ENCODE assay signal across 17 cellular contexts in genomic region chr14:67232631-67233030, GRCh38. TPM values are rescaled to one million over a fixed set of nuclear protein-coding genes. Genes with fewer than 3 reads are reported as not detected.
DNase-seq lines count a peak whose midpoint lies in the region; ATAC-seq and TF ChIP-seq lines count a peak whose summit lies in the region.
"Had no signal": no experiment of that assay in that cellular context is flagged by ENCODE, and none has a peak within 500 bp of the region (broad histone marks: within the 10 kb centered on the region; RNA-seq: fewer than 3 reads in every experiment).

No MANE protein-coding gene starts in this region.

- no peak overlapping the region for H3K4me2 ChIP-seq in SK-N-SH
- H3K4me2 ChIP-seq: BLaER1 had no signal

- TF ChIP-seq CTCF in SK-N-SH (IDR thresholded peaks at IDR 0.05) (no peak), left lung (IDR thresholded peaks at IDR 0.05) (no peak), stomach (IDR thresholded peaks at IDR 0.05) (no peak)

- no peaks in the 10 kb centered on the region for H3K79me2 ChIP-seq in SK-N-SH (ENCODE audit: insufficient read depth)

- H2AFZ ChIP-seq in SK-N-SH (ENCODE audit: low read depth) = 0 out of 2 replicates have a peak overlapping the region, but pooled peaks have one; percentile 46

- no peak for TF ChIP-seq RAD21 in SK-N-SH (IDR thresholded peaks at IDR 0.05; ENCODE audit: low read length)

- DNase-seq in SK-N-SH (peak; percentile 23), left lung (no peak), stomach (no peak), medulla oblongata (ENCODE audit: extremely low spot score) (no peak), amygdala (lab: John Stamatoyannopoulos, UW) (no peak), SKM-1 (lab: John Stamatoyannopoulos, UW; ENCODE audit: unreplicated experiment) (no peak)
- DNase-seq: AML-193; Caco-2; CD8-positive, alpha-beta memory T cell; DND-41; GDM1 had no signal

- TF ChIP-seq EP300 in SK-N-SH (IDR thresholded peaks at IDR 0.05; ENCODE audit: borderline replicate concordance in 1 of 2, low read depth in 1 of 2, low read length in 1 of 2) = no peak
- no peak for TF ChIP-seq EP300 in stomach (IDR thresholded peaks at IDR 0.05)

- H3K4me1 ChIP-seq in SK-N-SH (ENCODE audit: control insufficient read depth in 1 of 2, insufficient read depth in 2 of 2, low read depth in 1 of 2, low read length in 1 of 2) (peaks cover 0 to 13% of the 10 kb centered on the region in 2 experiments; a peak in 2 of 4 replicates), left lung (no peaks in the 10 kb centered on the region), stomach (peaks cover 0 to 24% (median 8%) of the 10 kb centered on the region in 4 donors)
- H3K4me1 ChIP-seq: BLaER1, Caco-2 had no signal

- no peak overlapping the region for H3K9ac ChIP-seq in SK-N-SH
- H3K9ac ChIP-seq: BLaER1 had no signal

- CTCF ChIA-PET in SK-N-SH (lab: Yijun Ruan, JAX) = interaction anchor here (0.9 to 2.8 kb wide), 3 partner anchors 9 to 127 kb away, joined by 3 to 11 read pairs (median 4); partner anchors contain the start of gene ATP6V1D

- 49% methylated on average over 2 of the region's 2 CpGs for WGBS in SK-N-SH (ENCODE audit: low lambda C conversion rate)
- WGBS in stomach, 5 donors = 16 to 42% (median 30%) methylated on average over 2 of the region's 2 CpGs

- H3K4me3 ChIP-seq in SK-N-SH (ENCODE audit: low read depth in 2 of 2, low read length in 1 of 2) (no peak overlapping the region), left lung (no peak overlapping the region), stomach (no peak overlapping the region)
- H3K4me3 ChIP-seq: BLaER1, HAP-1 had no signal

- no peaks in the 10 kb centered on the region for H3K9me3 ChIP-seq in SK-N-SH
- no peaks in the 10 kb centered on the region for H3K9me3 ChIP-seq in left lung
- no peaks in the 10 kb centered on the region for H3K9me3 ChIP-seq in stomach
- H3K9me3 ChIP-seq: BLaER1, Caco-2, HAP-1 had no signal

- H3K27ac ChIP-seq in SK-N-SH (ENCODE audit: low read depth in 2 of 2, low read length in 1 of 2) (peak overlapping the region in 1 of 2 experiments; percentile 64; a peak in 2 of 4 replicates), left lung (no peak overlapping the region), stomach (peak overlapping the region in 4 of 5 donors; percentile 4 to 46 (median 42))
- H3K27ac ChIP-seq: 22Rv1, BLaER1 had no signal

- peaks cover 4% of the 10 kb centered on the region for H3F3A ChIP-seq in SK-N-SH (replicated peaks; ENCODE audit: insufficient read depth)

- no peaks in the 10 kb centered on the region for H3K27me3 ChIP-seq in SK-N-SH (ENCODE audit: insufficient read depth)
- H3K27me3 ChIP-seq in left lung = no peaks in the 10 kb centered on the region
- no peaks in the 10 kb centered on the region for H3K27me3 ChIP-seq in stomach
- H3K27me3 ChIP-seq: BLaER1 had no signal

- H3K9me2 ChIP-seq in SK-N-SH = no peaks in the 10 kb centered on the region

- H4K20me1 ChIP-seq in SK-N-SH (ENCODE audit: insufficient read depth) = no peaks in the 10 kb centered on the region
- H4K20me1 ChIP-seq: BLaER1 had no signal

- POLR2A ChIA-PET in SK-N-SH (lab: Yijun Ruan, JAX) = interaction anchor here (1.2 kb wide), 1 partner anchor 9 kb away, joined by 3 read pairs; no protein-coding TSS in a partner anchor

- ATAC-seq in SK-N-SH treated with all-trans-retinoic acid at 6 μM for 48 hours (no peak), left lung (peak; percentile 60)

- H3K36me3 ChIP-seq in SK-N-SH (replicated peaks in 1 of 2; ENCODE audit: control insufficient read depth in 1 of 2, insufficient read depth in 2 of 2, low read length in 1 of 2) = no peaks in the 10 kb centered on the region
- no peaks in the 10 kb centered on the region for H3K36me3 ChIP-seq in left lung
- H3K36me3 ChIP-seq in stomach = no peaks in the 10 kb centered on the region
- H3K36me3 ChIP-seq: BLaER1, HAP-1 had no signal

- intact Hi-C loops in left lung (cut with DNase I) = no loop called here
- intact Hi-C loops in stomach (cut with DNase I; ENCODE audit: low total_unique reads) = no loop called here

- no peak for TF ChIP-seq POLR2A in stomach (IDR thresholded peaks at IDR 0.05)

TF ChIP-seq in SK-N-SH, 30 proteins besides CTCF, POLR2A, EP300 and RAD21:
- peak; percentile 13; the same call in 1 of the 2 replicates for TF ChIP-seq GATA2 (CRISPR knock-in tag; IDR thresholded peaks at IDR 0.05)
- TF ChIP-seq USF1 (IDR thresholded peaks at IDR 0.05; ENCODE audit: borderline replicate concordance, low read depth) = no peak

TF ChIP-seq in SK-N-SH treated with all-trans-retinoic acid at 6 μM for 48 hours, 23 proteins besides CTCF, POLR2A, EP300 and RAD21:
- TF ChIP-seq ZFP30 (CRISPR knock-in tag; IDR thresholded peaks at IDR 0.05) (no peak), ESRRG (CRISPR knock-in tag; IDR thresholded peaks at IDR 0.05) (no peak)

RNA-seq across cellular contexts. Expression of gene PALS1, which starts 8.6 kb away (rescaled TPM):
- polyA plus RNA-seq in SK-N-SH (2012; rRNA removed) (8.0 and 11.5 TPM in 2 replicates), stomach (1 to 10 TPM; 5.2 to 8.7 (median 8.0) TPM)
- 13.3 and 14.5 TPM in 2 replicates for polyA plus RNA-seq in SK-N-SH (2012; cell fraction: cytosol; rRNA removed)
- 6.6 and 15.7 TPM in 2 replicates for polyA plus RNA-seq in SK-N-SH (2012; cell fraction: nucleus; rRNA removed)
- total RNA-seq in left lung (10 to 100 TPM; 35.3 to 38.6 TPM), stomach (10 to 100 TPM in 4 of 5 donors, 1 to 10 TPM in 1; 8.2 to 44.2 (median 26.8) TPM)

RNA-seq across cellular contexts. Expression of gene GARIN2, which starts 43.4 kb away (rescaled TPM):
- polyA plus RNA-seq in SK-N-SH (2012; rRNA removed) (0.05 and 0.13 TPM in 2 replicates), stomach (not detected)
- 0.03 TPM in 1 of 2 replicates, not detected in the other for polyA plus RNA-seq in SK-N-SH (2012; cell fraction: cytosol; rRNA removed)
- 0.12 and 0.13 TPM in 2 replicates for polyA plus RNA-seq in SK-N-SH (2012; cell fraction: nucleus; rRNA removed)
- total RNA-seq in left lung (under 1 TPM in 1 of 2 donors, not detected in 1; 0.12 TPM), stomach (not detected)
- total RNA-seq: Caco-2; CD8-positive, alpha-beta memory T cell; H1; HT1080 had no signal
- polyA plus RNA-seq: CD8-positive, alpha-beta memory T cell; H1 had no signal

Comparison
In these comparisons a context has a peak if more than half of its experiments do, and no peak if none do; other contexts are left out.
1. H3K27ac ChIP-seq: peak in stomach (4 of 5); none in left lung (0 of 2).